Comparison of ENCODE assay signal across 27 cellular contexts in genomic region chr7:24029068-24029467, GRCh38.
"Had no signal": no experiment of that assay in that cellular context is flagged by ENCODE, and none has a peak within 500 bp of the region (broad histone marks: within the 10 kb centered on the region; RNA-seq: fewer than 3 reads in every experiment).

No MANE protein-coding gene starts in this region.

- H3K4me1 Mint-ChIP-seq: mesothelial cell of epicardium; naive B cell; naive thymus-derived CD8-positive, alpha-beta T cell had no signal

- H3K9me3 ChIP-seq: colonic mucosa, esophagus squamous epithelium, gastrocnemius medialis, left lung, lower lobe of right lung, mucosa of descending colon had no signal

- H3K36me3 ChIP-seq: colonic mucosa, esophagus squamous epithelium, gastrocnemius medialis, heart right ventricle, left lung, lower lobe of right lung had no signal

- H3K4me3 ChIP-seq: colonic mucosa, esophagus squamous epithelium, gastrocnemius medialis, heart right ventricle, left lung, lower lobe of right lung, mucosa of descending colon had no signal

- DNase-seq: colonic mucosa; cortex of kidney; effector memory CD4-positive, alpha-beta T cell; erythroblast; esophagus squamous epithelium; foreskin fibroblast; foreskin melanocyte; gastrocnemius medialis; glutamatergic neuron; head of caudate nucleus; heart right ventricle; hippocampal formation; left cardiac atrium; left lung; left ventricle myocardium superior; lower lobe of right lung; mesenchymal stem cell; mucosa of descending colon; naive B cell; naive thymus-derived CD8-positive, alpha-beta T cell had no signal

- H3K27me3 Mint-ChIP-seq: dendritic cell treated with granulocyte-macrophage colony-stimulating factor and Interleukin-4, amounts not matched to agents 40 ng/mL and 50 ng/mL, for 4 days had no signal

- H3K27ac ChIP-seq: colonic mucosa, epithelial cell of prostate, esophagus squamous epithelium, gastrocnemius medialis, heart right ventricle, left lung, lower lobe of right lung had no signal

- H3K27ac Mint-ChIP-seq: dendritic cell treated with granulocyte-macrophage colony-stimulating factor and Interleukin-4, amounts not matched to agents 40 ng/mL and 50 ng/mL, for 4 days; mesothelial cell of epicardium; naive B cell; naive thymus-derived CD8-positive, alpha-beta T cell had no signal

- FAIRE-seq: endothelial cell of umbilical vein, islet of Langerhans, keratinocyte had no signal

- H3K9me3 Mint-ChIP-seq: dendritic cell treated with granulocyte-macrophage colony-stimulating factor and Interleukin-4, amounts not matched to agents 40 ng/mL and 50 ng/mL, for 4 days; mesothelial cell of epicardium; naive thymus-derived CD8-positive, alpha-beta T cell had no signal

- H3K27me3 ChIP-seq: colonic mucosa, esophagus squamous epithelium, gastrocnemius medialis, heart right ventricle, left lung had no signal

- H3K36me3 Mint-ChIP-seq: mesothelial cell of epicardium; naive B cell; naive thymus-derived CD8-positive, alpha-beta T cell had no signal

- ATAC-seq: esophagus mucosa; gastrocnemius medialis; heart right ventricle; left cardiac atrium; left lung; left ventricle myocardium superior; lower lobe of right lung; mucosa of descending colon; naive thymus-derived CD8-positive, alpha-beta T cell had no signal

- H3K4me3 Mint-ChIP-seq: dendritic cell treated with granulocyte-macrophage colony-stimulating factor and Interleukin-4, amounts not matched to agents 40 ng/mL and 50 ng/mL, for 4 days; mesothelial cell of epicardium; naive B cell; naive thymus-derived CD8-positive, alpha-beta T cell had no signal

- H3K4me1 ChIP-seq: colonic mucosa, esophagus squamous epithelium, gastrocnemius medialis, heart right ventricle, left lung, lower lobe of right lung had no signal
